27 cellular contexts compared by ENCODE assay signal in genomic region chr16:82667437-82667836, GRCh38. TPM values are rescaled to one million over a fixed set of nuclear protein-coding genes. Genes with fewer than 3 reads are reported as not detected.
"Had no signal": no experiment of that assay in that cellular context is flagged by ENCODE, and none has a peak within 500 bp of the region (broad histone marks: within the 10 kb centered on the region; RNA-seq: fewer than 3 reads in every experiment).

No MANE protein-coding gene starts in this region.

- H3K27ac ChIP-seq: neutrophil, ovary, parathyroid adenoma, psoas muscle, right lobe of liver, sigmoid colon, stomach, thoracic aorta, thyroid gland, tibial nerve, upper lobe of left lung, vagina had no signal

- H3K4me1 ChIP-seq: parathyroid adenoma, psoas muscle, right lobe of liver, sigmoid colon, stomach, thyroid gland, tibial nerve, upper lobe of left lung, vagina had no signal

- H3K27me3 ChIP-seq: neutrophil, ovary, right lobe of liver, sigmoid colon, thyroid gland, tibial nerve, upper lobe of left lung, vagina had no signal

- H3K36me3 ChIP-seq: neutrophil, ovary, right lobe of liver, sigmoid colon, stomach, thoracic aorta, thyroid gland, tibial nerve, upper lobe of left lung, vagina had no signal

- ATAC-seq: naive thymus-derived CD8-positive, alpha-beta T cell; right lobe of liver; stimulated activated effector memory CD8-positive, alpha-beta T cell treated with anti-CD3 and anti-CD28 coated beads, Interleukin-12 subunit alpha, Interleukin-12 subunit beta, amount 100 ng/mL, for 72 hours; stimulated activated naive B cell treated with anti-CD40 and anti-IgM and Interleukin-4, amounts not matched to agents 10 μg/mL and 1 μg/mL and 100 μg/mL, for 72 hours had no signal

- FAIRE-seq: small intestine, urothelium cell line had no signal

- DNase-seq: naive thymus-derived CD8-positive, alpha-beta T cell; nephron progenitor cell; nucleus accumbens; ovary; posterior cingulate gyrus; psoas muscle; right lobe of liver; sigmoid colon; small intestine; stimulated activated CD4-positive, alpha-beta T cell treated with anti-CD3 and anti-CD28 coated beads, Interleukin-15, amount 100 ng/mL, for 24 hours; stimulated activated CD4-positive, alpha-beta T cell treated with anti-CD3 and anti-CD28 coated beads, Interleukin-2, amount 100 ng/mL, for 24 hours; stimulated activated CD4-positive, alpha-beta T cell treated with anti-CD3 and anti-CD28 coated beads, Interleukin-2, amount 100 ng/mL, for 48 hours; stimulated activated CD4-positive, alpha-beta T cell treated with anti-CD3 and anti-CD28 coated beads, Interleukin-4, amount 100 ng/mL, for 24 hours; stimulated activated naive B cell treated with anti-CD40 and anti-IgM and Interleukin-4, amounts not matched to agents 10 μg/mL and 1 μg/mL and 100 μg/mL, for 72 hours; stimulated activated naive CD4-positive, alpha-beta T cell treated with Interleukin-2 at 50 U/mL for 16 hours; stomach; thyroid gland; trophoblast cell; upper lobe of left lung had no signal

- H3K4me3 ChIP-seq: ovary, psoas muscle, right lobe of liver, sigmoid colon, stomach, thoracic aorta, thyroid gland, tibial nerve, upper lobe of left lung, vagina had no signal

- H3K9me3 ChIP-seq: neutrophil, ovary, psoas muscle, right lobe of liver, sigmoid colon, stomach, thoracic aorta, thyroid gland, upper lobe of left lung, vagina had no signal

RNA-seq across cellular contexts. Expression of gene CDH13, which starts 40.7 kb away (rescaled TPM):
- total RNA-seq: naive thymus-derived CD8-positive, alpha-beta T cell; natural killer cell treated with Interleukin-12 subunit alpha and Interleukin-12 subunit beta and Interleukin-15 and Interleukin-18, amount 100 ng/mL, for 72 hours had no signal
- polyA plus RNA-seq: naive thymus-derived CD8-positive, alpha-beta T cell had no signal
